In the genomic region with DNA sequence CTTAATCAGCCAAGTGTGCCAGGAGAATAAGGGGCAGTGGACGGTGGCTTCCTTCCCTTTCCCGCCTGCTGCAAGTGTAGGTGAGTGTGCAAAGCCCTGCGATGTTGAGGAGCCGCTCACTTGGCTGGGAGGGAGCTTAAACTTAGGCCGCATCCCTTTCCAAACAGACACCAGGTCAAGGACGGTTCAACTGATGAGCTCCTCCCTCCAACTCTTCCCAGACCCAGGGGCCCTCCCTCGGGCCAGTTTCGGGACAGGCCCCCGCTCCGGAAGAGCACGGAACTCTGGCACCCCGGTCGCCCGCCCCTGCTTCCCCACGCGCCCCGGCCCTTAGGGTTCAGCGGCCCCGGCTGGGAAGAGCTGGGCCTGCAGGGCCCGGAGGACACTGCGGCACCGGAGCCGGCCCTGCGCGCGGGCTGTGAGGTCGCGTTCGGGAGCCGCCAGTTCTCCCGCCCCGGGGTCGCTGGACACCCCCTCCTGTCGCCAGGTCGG, we compare ENCODE assay signal across 8 cellular contexts.
DNase-seq lines count a peak whose midpoint lies in the region; ATAC-seq, FAIRE-seq and TF ChIP-seq lines count a peak whose summit lies in the region.

No MANE protein-coding gene starts in this region.

- H3K4me3 ChIP-seq in brain microvascular endothelial cell (ENCODE audit: low read depth, low read length), result peak overlapping the region; percentile 93

- FAIRE-seq in RCC 7860 (lab: Jason Lieb, UNC), result no peak

- ATAC-seq in HG02588 (IDR thresholded peaks at IDR 0.05; ENCODE audit: unreplicated experiment), result peak; percentile 33
- peak; percentile 46 for ATAC-seq in stimulated activated effector memory CD8-positive, alpha-beta T cell treated with anti-CD3 and anti-CD28 coated beads, Interleukin-12 subunit alpha, Interleukin-12 subunit beta, amount 100 ng/mL, for 72 hours

- peak overlapping the region; percentile 98 for H3K27ac ChIP-seq in brain microvascular endothelial cell

- DNase-seq in SKM-1 treated with dmso at 0.1 percent for 144 hours (lab: John Stamatoyannopoulos, UW; ENCODE audit: unreplicated experiment) (peak; percentile 8), SKM-1 (lab: John Stamatoyannopoulos, UW; ENCODE audit: unreplicated experiment) (no peak), NOMO-1 treated with DMSO at 0.1 percent for 48 hours (lab: John Stamatoyannopoulos, UW; ENCODE audit: unreplicated experiment) (peak; percentile 39), brain microvascular endothelial cell (peak; percentile 27), kidney tubule cell (ENCODE audit: low spot score) (peak; percentile 22), RCC 7860 (ENCODE audit: low spot score) (no peak)
- DNase-seq in stimulated activated effector memory CD8-positive, alpha-beta T cell treated with anti-CD3 and anti-CD28 coated beads, Interleukin-12 subunit alpha, Interleukin-12 subunit beta, amount 100 ng/mL, for 72 hours (ENCODE audit: low spot score in 2 of 2), result no peak

- H3K9me3 Mint-ChIP-seq in stimulated activated effector memory CD8-positive, alpha-beta T cell treated with anti-CD3 and anti-CD28 coated beads, Interleukin-12 subunit alpha, Interleukin-12 subunit beta, amount 100 ng/mL, for 72 hours, result no peaks in the 10 kb centered on the region

- in situ Hi-C loops in brain microvascular endothelial cell (cut with HindIII; ENCODE audit: low pct_ligation_motif_present, low sequenced_read_pairs), result no loop called here

- peaks cover 75% of the 10 kb centered on the region for H3K36me3 Mint-ChIP-seq in stimulated activated effector memory CD8-positive, alpha-beta T cell treated with anti-CD3 and anti-CD28 coated beads, Interleukin-12 subunit alpha, Interleukin-12 subunit beta, amount 100 ng/mL, for 72 hours

- H3K27me3 ChIP-seq in brain microvascular endothelial cell (replicated peaks), result no peaks in the 10 kb centered on the region

- peak overlapping the region; percentile 95 for H3K27ac Mint-ChIP-seq in stimulated activated effector memory CD8-positive, alpha-beta T cell treated with anti-CD3 and anti-CD28 coated beads, Interleukin-12 subunit alpha, Interleukin-12 subunit beta, amount 100 ng/mL, for 72 hours

- H3K4me3 Mint-ChIP-seq in stimulated activated effector memory CD8-positive, alpha-beta T cell treated with anti-CD3 and anti-CD28 coated beads, Interleukin-12 subunit alpha, Interleukin-12 subunit beta, amount 100 ng/mL, for 72 hours, result peak overlapping the region; percentile 94

- peaks cover 71% of the 10 kb centered on the region for H3K4me1 Mint-ChIP-seq in stimulated activated effector memory CD8-positive, alpha-beta T cell treated with anti-CD3 and anti-CD28 coated beads, Interleukin-12 subunit alpha, Interleukin-12 subunit beta, amount 100 ng/mL, for 72 hours

- no peak for TF ChIP-seq CTCF in brain microvascular endothelial cell (IDR thresholded peaks at IDR 0.05; ENCODE audit: low read depth, low read length, missing control alignments)

- peaks cover 36% of the 10 kb centered on the region for H3K36me3 ChIP-seq in brain microvascular endothelial cell (replicated peaks)

Comparison
In these comparisons a context has a peak if more than half of its experiments do, and no peak if none do; other contexts are left out.
1. DNase-seq: peak in SKM-1 treated with dmso at 0.1 percent for 144 hours (single experiment), NOMO-1 treated with DMSO at 0.1 percent for 48 hours (single experiment), brain microvascular endothelial cell (single experiment) and kidney tubule cell (single experiment); none in SKM-1 (single experiment), stimulated activated effector memory CD8-positive, alpha-beta T cell treated with anti-CD3 and anti-CD28 coated beads, Interleukin-12 subunit alpha, Interleukin-12 subunit beta, amount 100 ng/mL, for 72 hours (0 of 2) and RCC 7860 (single experiment).